ENCODE assay signal across 8 cellular contexts in the genomic region with DNA sequence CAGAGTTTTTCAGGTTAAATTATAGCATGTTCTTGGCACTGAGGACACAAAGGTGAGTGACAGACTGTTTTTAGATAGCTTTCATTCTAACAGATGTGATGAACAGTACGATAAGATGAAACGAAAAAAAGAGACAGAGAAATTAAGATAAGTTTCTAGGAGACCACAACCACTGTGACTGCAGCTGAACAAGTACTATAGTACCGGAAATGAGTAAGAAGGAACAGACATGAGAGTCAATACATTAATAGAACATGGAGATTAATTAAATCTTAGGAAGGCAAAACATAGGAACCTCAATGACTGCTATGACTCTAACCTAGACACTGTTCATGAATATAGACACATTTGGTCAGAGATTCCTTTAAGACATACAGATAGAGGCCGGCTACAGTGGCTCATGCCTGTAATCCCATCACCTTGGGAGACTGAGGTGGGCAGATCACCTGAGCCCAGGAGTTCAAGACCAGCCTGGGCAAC. TPM values are rescaled to one million over a fixed set of nuclear protein-coding genes. Genes with fewer than 3 reads are reported as not detected.
A peak's percentile ranks its signal among the peaks of the same experiment; 100 is the strongest.
DNase-seq lines count a peak whose midpoint lies in the region; ATAC-seq and TF ChIP-seq lines count a peak whose summit lies in the region.

No MANE protein-coding gene starts in this region.

- peak overlapping the region; percentile 49 for H3K4me3 Mint-ChIP-seq in CD8-positive, alpha-beta T cell
- peak overlapping the region; percentile 32 for H3K4me3 Mint-ChIP-seq in activated CD4-positive, alpha-beta memory T cell treated with anti-CD3 and anti-CD28 coated beads for 36 hours

- H3K4me1 ChIP-seq in CD8-positive, alpha-beta T cell (ENCODE audit: insufficient read depth, low read length) = peaks cover 70% of the 10 kb centered on the region
- peaks cover 0 to 2% (median 0%) of the 10 kb centered on the region in 4 donors for H3K4me1 ChIP-seq in tibial nerve

- no peak for TF ChIP-seq CTCF in CD8-positive, alpha-beta T cell (IDR thresholded peaks at IDR 0.05)
- no peak for TF ChIP-seq CTCF in tibial nerve (IDR thresholded peaks at IDR 0.05)

- no peaks in the 10 kb centered on the region for H3K9me3 Mint-ChIP-seq in CD8-positive, alpha-beta T cell
- no peaks in the 10 kb centered on the region for H3K9me3 Mint-ChIP-seq in activated CD4-positive, alpha-beta memory T cell treated with anti-CD3 and anti-CD28 coated beads for 36 hours

- peaks cover 64% of the 10 kb centered on the region for H3K4me1 Mint-ChIP-seq in CD8-positive, alpha-beta T cell (ENCODE audit: low read depth)
- H3K4me1 Mint-ChIP-seq in activated CD4-positive, alpha-beta memory T cell treated with anti-CD3 and anti-CD28 coated beads for 36 hours (ENCODE audit: low read depth) = peaks cover 48% of the 10 kb centered on the region

- peak; percentile 82 for ATAC-seq in CD8-positive, alpha-beta T cell
- ATAC-seq in GM19328 (IDR thresholded peaks at IDR 0.05; ENCODE audit: unreplicated experiment) (peak; percentile 82), HG03045 (IDR thresholded peaks at IDR 0.05; ENCODE audit: unreplicated experiment) (peak; percentile 95)

- H3K27ac Mint-ChIP-seq in CD8-positive, alpha-beta T cell = peak overlapping the region; percentile 86
- H3K27ac Mint-ChIP-seq in activated CD4-positive, alpha-beta memory T cell treated with anti-CD3 and anti-CD28 coated beads for 36 hours = peak overlapping the region; percentile 70

- H3K27me3 ChIP-seq in CD8-positive, alpha-beta T cell (ENCODE audit: insufficient read depth, low read length) = no peaks in the 10 kb centered on the region
- no peaks in the 10 kb centered on the region for H3K27me3 ChIP-seq in tibial nerve

- TF ChIP-seq POLR2A in tibial nerve (IDR thresholded peaks at IDR 0.05) = no peak

- H3K9me3 ChIP-seq in CD8-positive, alpha-beta T cell (ENCODE audit: low read length) = no peaks in the 10 kb centered on the region
- no peaks in the 10 kb centered on the region for H3K9me3 ChIP-seq in tibial nerve

- no peaks in the 10 kb centered on the region for H3K36me3 ChIP-seq in CD8-positive, alpha-beta T cell (ENCODE audit: insufficient read depth, low read length)
- H3K36me3 ChIP-seq in tibial nerve = peaks cover 0 to 5% (median 0%) of the 10 kb centered on the region in 3 donors

- TF ChIP-seq EP300 in tibial nerve (IDR thresholded peaks at IDR 0.05) = no peak

- POLR2A ChIA-PET in CD8-positive, alpha-beta T cell (lab: Charles Lee) = interaction anchor here (0.6 kb wide), 1 partner anchor 40 kb away, joined by 3 read pairs; the partner anchor contains the start of gene HBS1L
- POLR2A ChIA-PET in activated CD4-positive, alpha-beta memory T cell treated with anti-CD3 and anti-CD28 coated beads for 36 hours (lab: Charles Lee) = interaction anchor here (1.0 to 1.1 kb wide), 3 partner anchors 33 to 101 kb away, joined by 3 to 5 read pairs (median 4); partner anchors contain the start of gene HBS1L

- CTCF ChIA-PET in CD8-positive, alpha-beta T cell (lab: Charles Lee) = no interaction called here
- CTCF ChIA-PET in activated CD4-positive, alpha-beta memory T cell treated with anti-CD3 and anti-CD28 coated beads for 36 hours (lab: Charles Lee) = interaction anchor here (1.0 kb wide), 1 partner anchor 12 kb away, joined by 4 read pairs; no protein-coding TSS in a partner anchor

- WGBS in tibial nerve, 2 donors = 86 to 90% methylated on average over 4 of the region's 4 CpGs

- no peaks in the 10 kb centered on the region for H3K27me3 Mint-ChIP-seq in CD8-positive, alpha-beta T cell (ENCODE audit: low read depth)
- H3K27me3 Mint-ChIP-seq in activated CD4-positive, alpha-beta memory T cell treated with anti-CD3 and anti-CD28 coated beads for 36 hours = no peaks in the 10 kb centered on the region

- H3K4me3 ChIP-seq in CD8-positive, alpha-beta T cell (ENCODE audit: low read depth, low read length) = peak overlapping the region; percentile 8
- no peak overlapping the region for H3K4me3 ChIP-seq in tibial nerve

- H3K27ac ChIP-seq in CD8-positive, alpha-beta T cell (ENCODE audit: low read depth, low read length) = peak overlapping the region; percentile 55
- H3K27ac ChIP-seq in tibial nerve = no peak overlapping the region

- peaks cover 4% of the 10 kb centered on the region for H3K36me3 Mint-ChIP-seq in CD8-positive, alpha-beta T cell
- H3K36me3 Mint-ChIP-seq in activated CD4-positive, alpha-beta memory T cell treated with anti-CD3 and anti-CD28 coated beads for 36 hours = peaks cover 8% of the 10 kb centered on the region

- intact Hi-C loops in CD8-positive, alpha-beta T cell (cut with DNase I, micrococcal nuclease) = no loop called here
- intact Hi-C loops in activated CD4-positive, alpha-beta memory T cell treated with anti-CD3 and anti-CD28 coated beads for 36 hours (cut with micrococcal nuclease) = loop anchor here (1.0 to 10.0 kb wide), 7 partner anchors 16 to 410 kb away; partner anchors contain the start of gene HBS1L

- no peak for DNase-seq in CD8-positive, alpha-beta T cell
- DNase-seq in activated CD4-positive, alpha-beta memory T cell treated with anti-CD3 and anti-CD28 coated beads for 36 hours = peak; percentile 17
- DNase-seq in NCI-H1105 treated with DMSO at 0.1 percent for 48 hours (lab: John Stamatoyannopoulos, UW) = no peak
- no peak for DNase-seq in NCI-H1694 treated with DMSO at 0.1 percent for 48 hours (lab: John Stamatoyannopoulos, UW)
- DNase-seq in activated gamma-delta T cell treated with Interleukin-2 at 50 U/mL for 16 hours = no peak
- DNase-seq in tibial nerve (ENCODE audit: low spot score in 2 of 2) = no peak

RNA-seq across cellular contexts. Expression of gene HBS1L, which starts 40.2 kb away (rescaled TPM):
- 100 to 1,000 TPM; 119 to 123 TPM for total RNA-seq in CD8-positive, alpha-beta T cell
- total RNA-seq in activated CD4-positive, alpha-beta memory T cell treated with anti-CD3 and anti-CD28 coated beads for 36 hours = 100 to 1,000 TPM; 117 to 123 TPM
- total RNA-seq in tibial nerve = 10 to 100 TPM; 31.2 to 54.2 (median 46.0) TPM
